Comparison of ENCODE assay signal across 30 cellular contexts in genomic region chr12:121085842-121086353, GRCh38.
"Had no signal": no experiment of that assay in that cellular context is flagged by ENCODE, and none has a peak within 500 bp of the region (broad histone marks: within the 10 kb centered on the region; RNA-seq: fewer than 3 reads in every experiment).

No MANE protein-coding gene starts in this region.

- H3K4me1 ChIP-seq: adrenal gland, body of pancreas, breast epithelium had no signal

- H3K9me3 ChIP-seq: adrenal gland, body of pancreas, breast epithelium, MG63 had no signal

- H3K36me3 ChIP-seq: adrenal gland, breast epithelium, MG63, WERI-Rb-1 had no signal

- H3K4me3 Mint-ChIP-seq: activated CD4-positive, alpha-beta T cell treated with anti-CD3 and anti-CD28 coated beads for 36 hours; activated CD4-positive, alpha-beta T cell treated with anti-CD3 and anti-CD28 coated beads, Interleukin-2, amount 10 ng/mL, durations not matched to agents 7 days and 5 days; activated naive CD4-positive, alpha-beta T cell treated with anti-CD3 and anti-CD28 coated beads for 36 hours; activated T-cell treated with anti-CD3 and anti-CD28 coated beads, Interleukin-2, amount 50 U/mL, for 4 hours; activated T-helper 1 cell treated with anti-CD3 and anti-CD28 coated beads, Interleukin-12 subunit alpha, Interleukin-12 subunit beta, Interleukin-2, Interleukin-4 antibody, amounts not matched to agents 30 ng/mL and 10 ng/mL and 1 ng/mL, durations not matched to agents 14 hours and 24 hours and 36 hours had no signal

- H2AFZ ChIP-seq: PC-9 had no signal

- H3K27me3 ChIP-seq: adrenal gland, body of pancreas, breast epithelium, MG63 had no signal

- H3K9me3 Mint-ChIP-seq: activated CD4-positive, alpha-beta T cell treated with anti-CD3 and anti-CD28 coated beads, Interleukin-2, amount 10 ng/mL, durations not matched to agents 7 days and 5 days; activated naive CD4-positive, alpha-beta T cell treated with anti-CD3 and anti-CD28 coated beads for 36 hours; activated naive CD4-positive, alpha-beta T cell treated with anti-CD3 and anti-CD28 coated beads, Interleukin-2, amount 50 U/mL, for 72 hours; activated T-cell treated with anti-CD3 and anti-CD28 coated beads, Interleukin-2, amount 50 U/mL, for 4 hours; activated T-helper 1 cell treated with anti-CD3 and anti-CD28 coated beads, Interleukin-12 subunit alpha, Interleukin-12 subunit beta, Interleukin-2, Interleukin-4 antibody, amounts not matched to agents 30 ng/mL and 10 ng/mL and 1 ng/mL, durations not matched to agents 14 hours and 24 hours and 36 hours had no signal

- H3K4me2 ChIP-seq: PC-9 had no signal

- H3K27ac ChIP-seq: adrenal gland, body of pancreas, breast epithelium, PC-9, RWPE1, WERI-Rb-1 had no signal

- H3K36me3 Mint-ChIP-seq: activated naive CD4-positive, alpha-beta T cell treated with anti-CD3 and anti-CD28 coated beads, Interleukin-2, amount 50 U/mL, for 72 hours had no signal

- H3K27me3 Mint-ChIP-seq: activated CD4-positive, alpha-beta T cell treated with anti-CD3 and anti-CD28 coated beads for 36 hours had no signal

- ATAC-seq: activated CD4-positive, alpha-beta T cell treated with anti-CD3 and anti-CD28 coated beads for 36 hours; activated naive CD4-positive, alpha-beta T cell treated with anti-CD3 and anti-CD28 coated beads, Interleukin-2, amount 50 U/mL, for 72 hours; activated T-cell treated with anti-CD3 and anti-CD28 coated beads, Interleukin-2, amount 50 U/mL, for 4 hours; body of pancreas had no signal

- H3K27ac Mint-ChIP-seq: activated CD4-positive, alpha-beta T cell treated with anti-CD3 and anti-CD28 coated beads, Interleukin-2, amount 10 ng/mL, durations not matched to agents 7 days and 5 days; activated naive CD4-positive, alpha-beta T cell treated with anti-CD3 and anti-CD28 coated beads for 36 hours; activated naive CD4-positive, alpha-beta T cell treated with anti-CD3 and anti-CD28 coated beads, Interleukin-2, amount 50 U/mL, for 72 hours; activated T-helper 1 cell treated with anti-CD3 and anti-CD28 coated beads, Interleukin-12 subunit alpha, Interleukin-12 subunit beta, Interleukin-2, Interleukin-4 antibody, amounts not matched to agents 30 ng/mL and 10 ng/mL and 1 ng/mL, durations not matched to agents 14 hours and 24 hours and 36 hours had no signal

- H3K4me3 ChIP-seq: adrenal gland, body of pancreas, breast epithelium, MG63, PC-9 had no signal

- FAIRE-seq: astrocyte, RCC 7860 had no signal

- DNase-seq: activated CD4-positive, alpha-beta T cell treated with anti-CD3 and anti-CD28 coated beads for 36 hours; activated CD4-positive, alpha-beta T cell treated with anti-CD3 and anti-CD28 coated beads, Interleukin-2, amount 10 ng/mL, durations not matched to agents 7 days and 5 days; activated CD4-positive, alpha-beta T cell treated with anti-CD3 and anti-CD28 coated beads, Interleukin-2, amount 50 U/mL, for 48 hours; activated gamma-delta T cell treated with Interleukin-2 at 50 U/mL for 16 hours; activated naive CD4-positive, alpha-beta T cell treated with anti-CD3 and anti-CD28 coated beads for 36 hours; activated T-cell treated with anti-CD3 and anti-CD28 coated beads, Interleukin-2, amount 50 U/mL, for 4 hours; adrenal gland; body of pancreas; Kasumi-1; KG1; MG63; NCI-H1048; NCI-H1105 treated with DMSO at 0.1 percent for 48 hours; NCI-H1436 treated with DMSO at 0.1 percent for 48 hours; NCI-H1694 treated with DMSO at 0.1 percent for 48 hours; NCI-H2029; NCI-H524 treated with DMSO at 0.1 percent for 48 hours; PC-9; Right ventricle myocardium superior; SW 1271; T-helper 1 cell; T-helper 2 cell; T-helper 9 cell had no signal
